In genomic region chr2:55732854-55733253, GRCh38 we compare ENCODE assay signal across 27 cellular contexts. TPM values are rescaled to one million over a fixed set of nuclear protein-coding genes. Genes with fewer than 3 reads are reported as not detected.
A peak's percentile ranks its signal among the peaks of the same experiment; 100 is the strongest.
DNase-seq lines count a peak whose midpoint lies in the region; ATAC-seq and TF ChIP-seq lines count a peak whose summit lies in the region.
"Had no signal": no experiment of that assay in that cellular context is flagged by ENCODE, and none has a peak within 500 bp of the region (broad histone marks: within the 10 kb centered on the region; RNA-seq: fewer than 3 reads in every experiment).

No MANE protein-coding gene starts in this region.

- peaks cover 17% of the 10 kb centered on the region for H3K4me1 ChIP-seq in skeletal muscle satellite cell (ENCODE audit: control insufficient read depth, insufficient read depth, low read length)
- no peaks in the 10 kb centered on the region for H3K4me1 ChIP-seq in MM.1S (ENCODE audit: low read length)
- H3K4me1 ChIP-seq: BLaER1 treated with 17β-estradiol and CSF1 and Interleukin-3, amounts not matched to agents 10 nM and 100 nM had no signal

- H3K9me2 ChIP-seq in MM.1S (replicated peaks; ENCODE audit: insufficient read depth, low read length): no peaks in the 10 kb centered on the region

- H3K4me3 ChIP-seq in choroid plexus epithelial cell (ENCODE audit: low read depth, low read length) (no peak overlapping the region), skeletal muscle satellite cell (ENCODE audit: low read length) (no peak overlapping the region), MM.1S (ENCODE audit: low read length) (no peak overlapping the region)
- H3K4me3 ChIP-seq: BLaER1 treated with 17β-estradiol and CSF1 and Interleukin-3, amounts not matched to agents 10 nM and 100 nM; hepatocyte; stomach; tibial nerve had no signal

- no peaks in the 10 kb centered on the region for H3F3A ChIP-seq in MM.1S (ENCODE audit: insufficient read depth, low read length)

- H3K27me3 ChIP-seq in skeletal muscle satellite cell (ENCODE audit: control insufficient read depth, insufficient read depth, low read length) (no peaks in the 10 kb centered on the region), MM.1S (replicated peaks; ENCODE audit: insufficient read depth, low read length) (no peaks in the 10 kb centered on the region)
- H3K27me3 ChIP-seq: BLaER1 treated with 17β-estradiol and CSF1 and Interleukin-3, amounts not matched to agents 10 nM and 100 nM; hepatocyte; stomach; tibial nerve had no signal

- no peaks in the 10 kb centered on the region for H3K9me3 ChIP-seq in skeletal muscle satellite cell (replicated peaks; ENCODE audit: low read length)
- H3K9me3 ChIP-seq in MM.1S (replicated peaks; ENCODE audit: insufficient read depth, low read length): no peaks in the 10 kb centered on the region
- H3K9me3 ChIP-seq: BLaER1 treated with 17β-estradiol and CSF1 and Interleukin-3, amounts not matched to agents 10 nM and 100 nM; stomach; tibial nerve had no signal

- no peaks in the 10 kb centered on the region for H4K20me1 ChIP-seq in MM.1S (ENCODE audit: insufficient read depth, low read length)
- H4K20me1 ChIP-seq: BLaER1 treated with 17β-estradiol and CSF1 and Interleukin-3, amounts not matched to agents 10 nM and 100 nM had no signal

- no peaks in the 10 kb centered on the region for H3K36me3 ChIP-seq in skeletal muscle satellite cell (ENCODE audit: insufficient read depth, low read length)
- no peaks in the 10 kb centered on the region for H3K36me3 ChIP-seq in MM.1S (replicated peaks; ENCODE audit: insufficient read depth, low read length)
- H3K36me3 ChIP-seq: BLaER1 treated with 17β-estradiol and CSF1 and Interleukin-3, amounts not matched to agents 10 nM and 100 nM; stomach; tibial nerve had no signal

- peak; percentile 56 for ATAC-seq in left ventricle myocardium superior
- no peak for ATAC-seq in GM21786 (IDR thresholded peaks at IDR 0.05; ENCODE audit: unreplicated experiment)
- no peak for ATAC-seq in GM18861 (IDR thresholded peaks at IDR 0.05; ENCODE audit: unreplicated experiment)
- ATAC-seq: naive thymus-derived CD4-positive, alpha-beta T cell had no signal

- H3K27ac ChIP-seq in MM.1S (ENCODE audit: low read length): no peak overlapping the region
- H3K27ac ChIP-seq: BLaER1 treated with 17β-estradiol and CSF1 and Interleukin-3, amounts not matched to agents 10 nM and 100 nM; hepatocyte; KMS-11; RWPE1 had no signal

- H3K4me2 ChIP-seq in skeletal muscle satellite cell (ENCODE audit: low read length): no peak overlapping the region
- no peak overlapping the region for H3K4me2 ChIP-seq in MM.1S (ENCODE audit: low read depth, low read length)
- H3K4me2 ChIP-seq: BLaER1 treated with 17β-estradiol and CSF1 and Interleukin-3, amounts not matched to agents 10 nM and 100 nM; hepatocyte; KMS-11 had no signal

- no peak overlapping the region for H2AFZ ChIP-seq in MM.1S (ENCODE audit: low read length)
- H2AFZ ChIP-seq: hepatocyte had no signal

- intact Hi-C loops in left ventricle myocardium superior (cut with micrococcal nuclease): no loop called here

- H3K9ac ChIP-seq in skeletal muscle satellite cell (ENCODE audit: low read depth, low read length) (peak overlapping the region; percentile 0), MM.1S (ENCODE audit: low read length) (no peak overlapping the region)
- H3K9ac ChIP-seq: BLaER1 treated with 17β-estradiol and CSF1 and Interleukin-3, amounts not matched to agents 10 nM and 100 nM; KMS-11 had no signal

- TF ChIP-seq CTCF in choroid plexus epithelial cell (conservative IDR thresholded peaks at IDR 0.05; ENCODE audit: low read depth, low read length) (no peak), MM.1S (IDR thresholded peaks at IDR 0.05; ENCODE audit: low read length) (no peak)

- no peaks in the 10 kb centered on the region for H3K79me2 ChIP-seq in MM.1S (ENCODE audit: low read length)
- H3K79me2 ChIP-seq: hepatocyte had no signal

- DNase-seq in HCEC 1CT (peak; percentile 72), choroid plexus epithelial cell (ENCODE audit: low read depth) (peak; percentile 5), left ventricle myocardium superior (no peak), MM.1S (no peak), AG08395 (ENCODE audit: low spot score) (no peak)
- DNase-seq: ACHN; activated CD4-positive, alpha-beta T cell treated with anti-CD3 and anti-CD28 coated beads for 48 hours; activated gamma-delta T cell; activated T-cell treated with anti-CD3 and anti-CD28 coated beads, Interleukin-2, amount 50 U/mL, for 24 hours; COR-L47; DMS79 treated with DMSO at 0.1 percent for 48 hours; foreskin melanocyte; GF-D8; naive thymus-derived CD4-positive, alpha-beta T cell; NCI-H1436; NCI-H446 treated with DMSO at 0.1 percent for 48 hours; occipital lobe; stimulated activated CD4-positive, alpha-beta T cell treated with anti-CD3 and anti-CD28 coated beads, Interleukin-2, amount 100 ng/mL, for 24 hours; stomach had no signal

RNA-seq across cellular contexts. Expression of gene PNPT1, which starts 39.2 kb away (rescaled TPM):
- total RNA-seq in left ventricle myocardium superior: 22.2 TPM
- 28.2 and 29.2 TPM in 2 replicates for total RNA-seq in skeletal muscle satellite cell (2012; rRNA removed)

Comparison
In these comparisons a context has a peak if more than half of its experiments do, and no peak if none do; other contexts are left out.
1. DNase-seq: peak in HCEC 1CT (single experiment) and choroid plexus epithelial cell (single experiment); none in left ventricle myocardium superior (single experiment), MM.1S (single experiment) and AG08395 (single experiment).